Comparison of ENCODE assay signal across 14 cellular contexts in genomic region chr2:201697899-201698298, GRCh38. TPM values are rescaled to one million over a fixed set of nuclear protein-coding genes. Genes with fewer than 3 reads are reported as not detected.
DNase-seq lines count a peak whose midpoint lies in the region; ATAC-seq and TF ChIP-seq lines count a peak whose summit lies in the region.
"Had no signal": no experiment of that assay in that cellular context is flagged by ENCODE, and none has a peak within 500 bp of the region (broad histone marks: within the 10 kb centered on the region; RNA-seq: fewer than 3 reads in every experiment).

No MANE protein-coding gene starts in this region.

- TF ChIP-seq EP300 in SK-N-SH (IDR thresholded peaks at IDR 0.05; ENCODE audit: borderline replicate concordance in 1 of 2, low read depth in 1 of 2, low read length in 1 of 2): peak in 1 of 2 experiments; percentile 96; a peak in 3 of 4 replicates

- H3K9me3 ChIP-seq in SK-N-SH: no peaks in the 10 kb centered on the region

- H3K4me3 ChIP-seq in SK-N-SH (ENCODE audit: low read depth in 2 of 2, low read length in 1 of 2) (peak overlapping the region; percentile 18 to 21; a peak in 1 of 4 replicates), fibroblast of mammary gland (ENCODE audit: control insufficient read depth, low read depth, low read length) (peak overlapping the region; percentile 2)

- no peaks in the 10 kb centered on the region for H3K27me3 ChIP-seq in SK-N-SH (ENCODE audit: insufficient read depth)

- H3K4me2 ChIP-seq in SK-N-SH: peak overlapping the region; percentile 72
- H3K4me2 ChIP-seq: KMS-11 had no signal

- no peak overlapping the region for H2AFZ ChIP-seq in SK-N-SH (ENCODE audit: low read depth)

- ATAC-seq in GM21717 (IDR thresholded peaks at IDR 0.05; ENCODE audit: unreplicated experiment): no peak
- ATAC-seq: stimulated activated effector memory CD8-positive, alpha-beta T cell treated with anti-CD3 and anti-CD28 coated beads, Interleukin-12 subunit alpha, Interleukin-12 subunit beta, amount 100 ng/mL, for 72 hours had no signal

- POLR2A ChIA-PET in SK-N-SH (lab: Yijun Ruan, JAX): interaction anchor here (0.6 kb wide), 1 partner anchor 73 kb away, joined by 5 read pairs; no protein-coding TSS in a partner anchor

- DNase-seq in EH (ENCODE audit: low read depth) (peak; percentile 93), SK-N-SH (no peak), fibroblast of mammary gland (ENCODE audit: low read depth) (peak; percentile 86), pulmonary artery endothelial cell (ENCODE audit: low read depth, low spot score) (peak; percentile 66), NCI-H524 treated with DMSO at 0.1 percent for 48 hours (lab: John Stamatoyannopoulos, UW) (no peak), GM10266 (ENCODE audit: extremely low spot score) (no peak)
- DNase-seq in activated CD8-positive, alpha-beta memory T cell treated with anti-CD3 and anti-CD28 coated beads, Interleukin-2, amount 50 U/mL, for 4 hours: no peak
- DNase-seq: activated CD4-positive, alpha-beta T cell treated with anti-CD3 and anti-CD28 coated beads, Interleukin-2, amount 50 U/mL, for 4 hours; activated naive CD8-positive, alpha-beta T cell treated with anti-CD3 and anti-CD28 coated beads for 36 hours; CD8-positive, alpha-beta memory T cell; stimulated activated CD4-positive, alpha-beta T cell treated with anti-CD3 and anti-CD28 coated beads, Interleukin-12 subunit alpha, Interleukin-12 subunit beta, amount 100 ng/mL, for 4 hours had no signal

- no peaks in the 10 kb centered on the region for H4K20me1 ChIP-seq in SK-N-SH (ENCODE audit: insufficient read depth)

- peak overlapping the region; percentile 66 for H3K9ac ChIP-seq in SK-N-SH
- H3K9ac ChIP-seq: KMS-11 had no signal

- CTCF ChIA-PET in SK-N-SH (lab: Yijun Ruan, JAX): interaction anchor here (0.7 to 0.9 kb wide), 2 partner anchors 11 to 465 kb away, joined by 3 read pairs; no protein-coding TSS in a partner anchor

- peaks cover 21 to 34% of the 10 kb centered on the region in 2 experiments for H3K36me3 ChIP-seq in SK-N-SH (replicated peaks in 1 of 2; ENCODE audit: control insufficient read depth in 1 of 2, insufficient read depth in 2 of 2, low read length in 1 of 2)

- 7% methylated on average over 2 of the region's 2 CpGs for WGBS in SK-N-SH (ENCODE audit: low lambda C conversion rate)

- H3K4me1 ChIP-seq in SK-N-SH (ENCODE audit: control insufficient read depth in 1 of 2, insufficient read depth in 2 of 2, low read depth in 1 of 2, low read length in 1 of 2): peaks cover 21 to 56% of the 10 kb centered on the region in 2 experiments

- H3K9me2 ChIP-seq in SK-N-SH: no peaks in the 10 kb centered on the region

- H3K79me2 ChIP-seq in SK-N-SH (ENCODE audit: insufficient read depth): peaks cover 9% of the 10 kb centered on the region; the same call in 1 of the 2 replicates

- peaks cover 50% of the 10 kb centered on the region for H3F3A ChIP-seq in SK-N-SH (replicated peaks; ENCODE audit: insufficient read depth)

- TF ChIP-seq CTCF in SK-N-SH (IDR thresholded peaks at IDR 0.05): no peak
- no peak for TF ChIP-seq CTCF in fibroblast of mammary gland (conservative IDR thresholded peaks at IDR 0.05; ENCODE audit: control insufficient read depth, insufficient read depth, low read depth, low read length)
- TF ChIP-seq CTCF in GM10266 (IDR thresholded peaks at IDR 0.05; ENCODE audit: control insufficient read depth, insufficient read depth, low read depth, missing control alignments): no peak

- TF ChIP-seq RAD21 in SK-N-SH (IDR thresholded peaks at IDR 0.05; ENCODE audit: low read length): no peak

- peak overlapping the region; percentile 89 to 96 for H3K27ac ChIP-seq in SK-N-SH (ENCODE audit: low read depth in 2 of 2, low read length in 1 of 2)
- H3K27ac ChIP-seq: KMS-11 had no signal

TF ChIP-seq in SK-N-SH, 30 proteins besides CTCF, POLR2A, EP300 and RAD21 (continues in another document):
- TF ChIP-seq CHD2 (IDR thresholded peaks at IDR 0.05; ENCODE audit: low read length, partially characterized antibody) (no peak), IRF3 (IDR thresholded peaks at IDR 0.05; ENCODE audit: low read depth, low read length) (no peak), YY1 (IDR thresholded peaks at IDR 0.05; ENCODE audit: low read depth) (peak; percentile 41; the same call in 1 of the 2 replicates), FOXJ3 (CRISPR knock-in tag; IDR thresholded peaks at IDR 0.05) (no peak), MXI1 (IDR thresholded peaks at IDR 0.05; ENCODE audit: low read depth, low read length) (no peak), TCF12 (IDR thresholded peaks at IDR 0.05) (peak; percentile 93), TEAD4 (IDR thresholded peaks at IDR 0.05; ENCODE audit: borderline replicate concordance, insufficient read depth) (peak; percentile 95), GABPA (IDR thresholded peaks at IDR 0.05; ENCODE audit: low read depth) (peak; percentile 18; the same call in 1 of the 2 replicates), TAF1 (IDR thresholded peaks at IDR 0.05; ENCODE audit: borderline replicate concordance, low read depth, low read length) (no peak), NFIC (IDR thresholded peaks at IDR 0.05; ENCODE audit: borderline replicate concordance) (peak; percentile 84), GATA2 (CRISPR knock-in tag; IDR thresholded peaks at IDR 0.05) (no peak), RCOR1 (IDR thresholded peaks at IDR 0.05; ENCODE audit: low read length) (no peak), RXRA (IDR thresholded peaks at IDR 0.05; ENCODE audit: borderline replicate concordance, low read depth) (peak; percentile 76), JUND (IDR thresholded peaks at IDR 0.05) (peak; percentile 90), FOXM1 (IDR thresholded peaks at IDR 0.05; ENCODE audit: low read depth) (peak; percentile 90), PBX3 (IDR thresholded peaks at IDR 0.05) (peak; percentile 82; the same call in 1 of the 2 replicates), REST (IDR thresholded peaks at IDR 0.05; ENCODE audit: low read depth, low read length) (peak; percentile 9; the same call in 1 of the 2 replicates), MAX (IDR thresholded peaks at IDR 0.05; ENCODE audit: low read depth) (peak; percentile 65), MEF2A (IDR thresholded peaks at IDR 0.05; ENCODE audit: borderline replicate concordance, low read depth) (peak; percentile 64; the same call in 1 of the 2 replicates), SIN3A (IDR thresholded peaks at IDR 0.05; ENCODE audit: borderline replicate concordance, low read depth, low read length) (peak; percentile 49; the same call in 1 of the 2 replicates)

RNA-seq across cellular contexts. Expression of gene MPP4, which starts 0.5 kb away (rescaled TPM):
- polyA plus RNA-seq in SK-N-SH (2012; rRNA removed): 24.4 and 40.7 TPM in 2 replicates
- polyA plus RNA-seq in SK-N-SH (2012; cell fraction: cytosol; rRNA removed): 19.8 and 20.1 TPM in 2 replicates
- 70.0 and 114 TPM in 2 replicates for polyA plus RNA-seq in SK-N-SH (2012; cell fraction: nucleus; rRNA removed)
- total RNA-seq in pulmonary artery endothelial cell: 9.0 TPM in 2 replicates
- total RNA-seq: activated naive CD8-positive, alpha-beta T cell treated with anti-CD3 and anti-CD28 coated beads for 36 hours; CD8-positive, alpha-beta memory T cell had no signal
- polyA plus RNA-seq: CD8-positive, alpha-beta memory T cell had no signal

RNA-seq across cellular contexts. Expression of gene TMEM237, which starts 54.6 kb away (rescaled TPM):
- polyA plus RNA-seq in SK-N-SH (2012; rRNA removed): 67.2 and 90.2 TPM in 2 replicates
- polyA plus RNA-seq in SK-N-SH (2012; cell fraction: cytosol; rRNA removed): 96.5 and 103 TPM in 2 replicates
- 29.6 and 64.4 TPM in 2 replicates for polyA plus RNA-seq in SK-N-SH (2012; cell fraction: nucleus; rRNA removed)
- total RNA-seq in pulmonary artery endothelial cell: 31.5 and 81.9 TPM in 2 replicates

Comparison
In these comparisons a context has a peak if more than half of its experiments do, and no peak if none do; other contexts are left out.
1. DNase-seq: peak in EH (single experiment), fibroblast of mammary gland (single experiment) and pulmonary artery endothelial cell (single experiment); none in SK-N-SH (single experiment), activated CD8-positive, alpha-beta memory T cell treated with anti-CD3 and anti-CD28 coated beads, Interleukin-2, amount 50 U/mL, for 4 hours (single experiment), NCI-H524 treated with DMSO at 0.1 percent for 48 hours (single experiment) and GM10266 (single experiment).